ENCODE assay signal across 32 cellular contexts in genomic region chr4:121658125-121658524, GRCh38.
"Had no signal": no experiment of that assay in that cellular context is flagged by ENCODE, and none has a peak within 500 bp of the region (broad histone marks: within the 10 kb centered on the region; RNA-seq: fewer than 3 reads in every experiment).

No MANE protein-coding gene starts in this region.

- H3K4me3 ChIP-seq: MG63, SK-N-MC had no signal

- H3K27me3 ChIP-seq: MG63 had no signal

- H3K9me3 ChIP-seq: MG63 had no signal

- DNase-seq: activated CD4-positive, alpha-beta memory T cell treated with anti-CD3 and anti-CD28 coated beads, Interleukin-2, amount 10 ng/mL, durations not matched to agents 7 days and 5 days; activated CD4-positive, alpha-beta T cell treated with anti-CD3 and anti-CD28 coated beads, Interleukin-2, amount 10 ng/mL, durations not matched to agents 7 days and 5 days; activated CD4-positive, CD25-positive, alpha-beta regulatory T cell; activated gamma-delta T cell; activated naive CD4-positive, alpha-beta T cell treated with anti-CD3 and anti-CD28 coated beads for 36 hours; activated T-cell treated with anti-CD3 and anti-CD28 coated beads for 4 hours; activated T-cell treated with anti-CD3 and anti-CD28 coated beads, Interleukin-2, amount 50 U/mL, for 48 hours; aorta; KG1; MG63; MV-4-11; NCI-H1105; NCI-H1436; NCI-H1694 treated with DMSO at 0.1 percent for 48 hours; NCI-H2081; NCI-H2171; NCI-H2227 treated with DMSO at 0.1 percent for 48 hours; NCI-H446 treated with DMSO at 0.1 percent for 48 hours; NCI-H524 treated with DMSO at 0.1 percent for 48 hours; NCI-H748 treated with DMSO at 0.1 percent for 48 hours; OCI-M1; RPMI8226; T-cell; T-helper 2 cell; T1000 had no signal

- ATAC-seq: activated T-helper 17 cell treated with anti-CD3 and anti-CD28 coated beads, Interleukin-2, amount 50 U/mL, for 72 hours; Panc1; Right ventricle myocardium inferior; T-cell had no signal

- H3K4me3 Mint-ChIP-seq: activated CD4-positive, alpha-beta memory T cell treated with anti-CD3 and anti-CD28 coated beads, Interleukin-2, amount 10 ng/mL, durations not matched to agents 7 days and 5 days; activated CD4-positive, alpha-beta T cell treated with anti-CD3 and anti-CD28 coated beads, Interleukin-2, amount 10 ng/mL, durations not matched to agents 7 days and 5 days; activated naive CD4-positive, alpha-beta T cell treated with anti-CD3 and anti-CD28 coated beads for 36 hours; activated naive CD8-positive, alpha-beta T cell; activated T-helper 17 cell treated with anti-CD3 and anti-CD28 coated beads, Interleukin-2, amount 50 U/mL, for 72 hours; central memory CD8-positive, alpha-beta T cell; T-cell had no signal

- H3K4me1 Mint-ChIP-seq: activated T-helper 17 cell treated with anti-CD3 and anti-CD28 coated beads, Interleukin-2, amount 50 U/mL, for 72 hours; central memory CD8-positive, alpha-beta T cell had no signal

- H3K27ac Mint-ChIP-seq: activated CD4-positive, alpha-beta memory T cell treated with anti-CD3 and anti-CD28 coated beads, Interleukin-2, amount 10 ng/mL, durations not matched to agents 7 days and 5 days; activated CD4-positive, alpha-beta T cell treated with anti-CD3 and anti-CD28 coated beads, Interleukin-2, amount 10 ng/mL, durations not matched to agents 7 days and 5 days; activated naive CD4-positive, alpha-beta T cell treated with anti-CD3 and anti-CD28 coated beads for 36 hours; activated naive CD8-positive, alpha-beta T cell; activated T-helper 17 cell treated with anti-CD3 and anti-CD28 coated beads, Interleukin-2, amount 50 U/mL, for 72 hours; T-cell had no signal

- H3K9me3 Mint-ChIP-seq: activated CD4-positive, alpha-beta memory T cell treated with anti-CD3 and anti-CD28 coated beads, Interleukin-2, amount 10 ng/mL, durations not matched to agents 7 days and 5 days; activated CD4-positive, alpha-beta T cell treated with anti-CD3 and anti-CD28 coated beads, Interleukin-2, amount 10 ng/mL, durations not matched to agents 7 days and 5 days; activated naive CD4-positive, alpha-beta T cell treated with anti-CD3 and anti-CD28 coated beads for 36 hours; activated T-helper 17 cell treated with anti-CD3 and anti-CD28 coated beads, Interleukin-2, amount 50 U/mL, for 72 hours; central memory CD8-positive, alpha-beta T cell; T-cell had no signal

- H3K27ac ChIP-seq: SK-N-MC, VCaP had no signal

- H3K27me3 Mint-ChIP-seq: activated CD4-positive, alpha-beta T cell treated with anti-CD3 and anti-CD28 coated beads, Interleukin-2, amount 10 ng/mL, durations not matched to agents 7 days and 5 days; activated T-helper 17 cell treated with anti-CD3 and anti-CD28 coated beads, Interleukin-2, amount 50 U/mL, for 72 hours; central memory CD8-positive, alpha-beta T cell had no signal
